Comparison of ENCODE assay signal across 15 cellular contexts in genomic region chr2:112622528-112622849, GRCh38. TPM values are rescaled to one million over a fixed set of nuclear protein-coding genes. Genes with fewer than 3 reads are reported as not detected.
DNase-seq lines count a peak whose midpoint lies in the region; ATAC-seq and TF ChIP-seq lines count a peak whose summit lies in the region.
"Had no signal": no experiment of that assay in that cellular context is flagged by ENCODE, and none has a peak within 500 bp of the region (broad histone marks: within the 10 kb centered on the region; RNA-seq: fewer than 3 reads in every experiment).

No MANE protein-coding gene starts in this region.

- H3K27me3 Mint-ChIP-seq in endodermal cell (ENCODE audit: insufficient read depth) (no peaks in the 10 kb centered on the region), T-cell (no peaks in the 10 kb centered on the region)

- H3K36me3 Mint-ChIP-seq in endodermal cell (ENCODE audit: low read depth) = no peaks in the 10 kb centered on the region
- H3K36me3 Mint-ChIP-seq in T-cell = no peaks in the 10 kb centered on the region
- H3K36me3 Mint-ChIP-seq: activated naive CD8-positive, alpha-beta T cell treated with anti-CD3 and anti-CD28 coated beads, Interleukin-2, amount 10 ng/mL, durations not matched to agents 7 days and 5 days had no signal

- H3K27me3 ChIP-seq in endodermal cell (ENCODE audit: control insufficient read depth, insufficient read depth, low read length, poor library complexity, severe bottlenecking) = no peaks in the 10 kb centered on the region
- no peaks in the 10 kb centered on the region for H3K27me3 ChIP-seq in psoas muscle (ENCODE audit: insufficient read depth in 3 of 3, low read length in 2 of 3)
- H3K27me3 ChIP-seq: SJCRH30, tibial artery had no signal

- WGBS in endodermal cell (ENCODE audit: insufficient coverage in 1 of 2, insufficient read length in 1 of 2), 2 experiments = 93 to 100% methylated on average over 1 to 2 of the region's 3 CpGs
- WGBS in psoas muscle, 3 donors = 18 to 31% (median 19%) methylated on average over 3 of the region's 3 CpGs

- ATAC-seq in psoas muscle (peak; percentile 65 to 78 (median 74)), GM18861 (IDR thresholded peaks at IDR 0.05; ENCODE audit: unreplicated experiment) (no peak), T-cell (replicated peaks in 1 of 4) (no peak)
- ATAC-seq: left ventricle myocardium superior had no signal

- H3K27ac Mint-ChIP-seq in endodermal cell = peak overlapping the region; percentile 69
- no peak overlapping the region for H3K27ac Mint-ChIP-seq in T-cell
- H3K27ac Mint-ChIP-seq: activated CD4-positive, alpha-beta memory T cell treated with anti-CD3 and anti-CD28 coated beads, Interleukin-2, amount 10 ng/mL, durations not matched to agents 7 days and 5 days; activated naive CD8-positive, alpha-beta T cell treated with anti-CD3 and anti-CD28 coated beads, Interleukin-2, amount 10 ng/mL, durations not matched to agents 7 days and 5 days had no signal

- H3K9me3 ChIP-seq in endodermal cell (ENCODE audit: control insufficient read depth, low read length) (no peaks in the 10 kb centered on the region), psoas muscle (no peaks in the 10 kb centered on the region)
- H3K9me3 ChIP-seq: SJCRH30, tibial artery had no signal

- peak; percentile 87 for DNase-seq in EL
- DNase-seq in NCI-H2196 treated with DMSO at 0.1 percent for 48 hours (lab: John Stamatoyannopoulos, UW; ENCODE audit: unreplicated experiment) = peak; percentile 35
- no peak for DNase-seq in endodermal cell
- DNase-seq in psoas muscle = no peak
- DNase-seq in NCI-H1930 (lab: John Stamatoyannopoulos, UW) = no peak
- DNase-seq in stimulated activated CD4-positive, alpha-beta T cell treated with anti-CD3 and anti-CD28 coated beads, Interleukin-1b, Interleukin-23, amount 100 ng/mL, for 48 hours = no peak
- DNase-seq in T-cell = no peak
- DNase-seq: activated CD4-positive, alpha-beta memory T cell treated with anti-CD3 and anti-CD28 coated beads, Interleukin-2, amount 10 ng/mL, durations not matched to agents 7 days and 5 days; activated naive CD8-positive, alpha-beta T cell treated with anti-CD3 and anti-CD28 coated beads, Interleukin-2, amount 10 ng/mL, durations not matched to agents 7 days and 5 days; DND-41; left ventricle myocardium superior; NCI-H1694; SJCRH30 had no signal

- H3K4me3 ChIP-seq in endodermal cell (ENCODE audit: low read length) (no peak overlapping the region), psoas muscle (no peak overlapping the region)
- H3K4me3 ChIP-seq: SJCRH30, tibial artery had no signal

- CTCF ChIA-PET in T-cell (lab: Charles Lee) = interaction anchor here in 1 of 2 donors (0.6 to 0.8 kb wide), 4 partner anchors 25 to 105 kb away, joined by 3 to 8 read pairs (median 4); no protein-coding TSS in a partner anchor

- H3K9me3 Mint-ChIP-seq in endodermal cell (no peaks in the 10 kb centered on the region), T-cell (no peaks in the 10 kb centered on the region)
- H3K9me3 Mint-ChIP-seq: activated CD4-positive, alpha-beta memory T cell treated with anti-CD3 and anti-CD28 coated beads, Interleukin-2, amount 10 ng/mL, durations not matched to agents 7 days and 5 days; activated naive CD8-positive, alpha-beta T cell treated with anti-CD3 and anti-CD28 coated beads, Interleukin-2, amount 10 ng/mL, durations not matched to agents 7 days and 5 days had no signal

- H3K4me1 ChIP-seq in endodermal cell (ENCODE audit: control insufficient read depth, insufficient read depth, low read length) (peaks cover 3% of the 10 kb centered on the region), psoas muscle (peaks cover 10% of the 10 kb centered on the region)
- H3K4me1 ChIP-seq: SJCRH30 had no signal

- H3K36me3 ChIP-seq in endodermal cell (ENCODE audit: control insufficient read depth, insufficient read depth, low read length) (no peaks in the 10 kb centered on the region), psoas muscle (ENCODE audit: insufficient read depth in 1 of 2, low read depth in 1 of 2) (no peaks in the 10 kb centered on the region)
- H3K36me3 ChIP-seq: SJCRH30, tibial artery had no signal

- H3K4me3 Mint-ChIP-seq in endodermal cell = no peak overlapping the region
- no peak overlapping the region for H3K4me3 Mint-ChIP-seq in T-cell
- H3K4me3 Mint-ChIP-seq: activated CD4-positive, alpha-beta memory T cell treated with anti-CD3 and anti-CD28 coated beads, Interleukin-2, amount 10 ng/mL, durations not matched to agents 7 days and 5 days; activated naive CD8-positive, alpha-beta T cell treated with anti-CD3 and anti-CD28 coated beads, Interleukin-2, amount 10 ng/mL, durations not matched to agents 7 days and 5 days had no signal

- intact Hi-C loops in psoas muscle (cut with DNase I) = no loop called here

- H3K4me1 Mint-ChIP-seq in endodermal cell (peaks cover 13% of the 10 kb centered on the region), T-cell (peaks cover 29 to 39% (median 32%) of the 10 kb centered on the region in 3 donors)

- H3K9ac ChIP-seq in endodermal cell (ENCODE audit: extremely low read depth, low read length, poor library complexity, severe bottlenecking) = no peak overlapping the region

- TF ChIP-seq CTCF in endodermal cell (conservative IDR thresholded peaks at IDR 0.05) (no peak), psoas muscle (IDR thresholded peaks at IDR 0.05) (no peak)

- H3K27ac ChIP-seq in endodermal cell (ENCODE audit: low read depth, low read length) (no peak overlapping the region), psoas muscle (no peak overlapping the region)
- H3K27ac ChIP-seq: SJCRH30, tibial artery had no signal

- POLR2A ChIA-PET in T-cell (lab: Charles Lee) = interaction anchor here (0.7 kb wide), 2 partner anchors 66 to 75 kb away, joined by 6 to 7 read pairs; no protein-coding TSS in a partner anchor

RNA-seq across cellular contexts. Expression of gene SLC20A1, which starts 23.2 kb away (rescaled TPM):
- total RNA-seq in endodermal cell (10 to 100 TPM; 67.3 to 86.7 TPM), psoas muscle (10 to 100 TPM; 11.8 to 23.6 (median 17.8) TPM), T-cell (100 to 1,000 TPM in 2 of 5 donors, 10 to 100 TPM in 3; 65.8 to 135 (median 83.0) TPM)
- polyA plus RNA-seq in endodermal cell (2013, experiment 1 of 2) = 56.1 TPM
- 47.7 TPM for polyA plus RNA-seq in endodermal cell (2013, experiment 2 of 2)
- 10 to 100 TPM; 11.1 to 37.1 (median 16.0) TPM for polyA plus RNA-seq in psoas muscle

RNA-seq across cellular contexts. Expression of gene CHCHD5, which starts 38.1 kb away (rescaled TPM):
- total RNA-seq in endodermal cell (10 to 100 TPM; 39.1 to 48.2 TPM), psoas muscle (10 to 100 TPM; 28.3 to 37.3 (median 32.8) TPM), T-cell (10 to 100 TPM; 16.4 to 30.1 (median 24.7) TPM)
- polyA plus RNA-seq in endodermal cell (2013, experiment 1 of 2) = 48.5 TPM
- 44.5 TPM for polyA plus RNA-seq in endodermal cell (2013, experiment 2 of 2)
- 10 to 100 TPM; 30.4 to 47.8 (median 30.7) TPM for polyA plus RNA-seq in psoas muscle

Comparison
In these comparisons a context has a peak if more than half of its experiments do, and no peak if none do; other contexts are left out.
1. DNase-seq: peak in EL (single experiment) and NCI-H2196 treated with DMSO at 0.1 percent for 48 hours (single experiment); none in endodermal cell (single experiment), psoas muscle (0 of 2), NCI-H1930 (0 of 2), stimulated activated CD4-positive, alpha-beta T cell treated with anti-CD3 and anti-CD28 coated beads, Interleukin-1b, Interleukin-23, amount 100 ng/mL, for 48 hours (single experiment) and T-cell (0 of 34).
2. ATAC-seq: peak in psoas muscle (4 of 4); none in GM18861 (single experiment) and T-cell (0 of 4).